Comparison of ENCODE assay signal across 19 cellular contexts in genomic region chr17:80154166-80154565, GRCh38. TPM values are rescaled to one million over a fixed set of nuclear protein-coding genes. Genes with fewer than 3 reads are reported as not detected.
"Had no signal": no experiment of that assay in that cellular context is flagged by ENCODE, and none has a peak within 500 bp of the region (broad histone marks: within the 10 kb centered on the region; RNA-seq: fewer than 3 reads in every experiment).

No MANE protein-coding gene starts in this region.

- DNase-seq: effector CD4-positive, alpha-beta T cell; foreskin melanocyte; head of caudate nucleus; hippocampal formation; kidney; left cardiac atrium; left ventricle myocardium inferior; lower lobe of right lung; natural killer cell; nucleus accumbens; ovary; small intestine; stimulated activated CD4-positive, alpha-beta T cell treated with anti-CD3 and anti-CD28 coated beads, Interleukin-12 subunit alpha, Interleukin-12 subunit beta, amount 100 ng/mL, for 4 hours; stimulated activated naive CD4-positive, alpha-beta T cell treated with Interleukin-2 at 50 U/mL for 16 hours; trophoblast cell had no signal

- H3K36me3 ChIP-seq: left ventricle myocardium inferior, lower lobe of right lung, ovary, right atrium auricular region had no signal

- H3K4me3 Mint-ChIP-seq: memory B cell, mesothelial cell of epicardium, natural killer cell had no signal

- H3K4me1 ChIP-seq: left ventricle myocardium inferior, right atrium auricular region had no signal

- H3K27ac Mint-ChIP-seq: memory B cell, mesothelial cell of epicardium, natural killer cell had no signal

- H3K4me3 ChIP-seq: coronary artery, left ventricle myocardium inferior, lower lobe of right lung, ovary, right atrium auricular region had no signal

- H3K9me3 ChIP-seq: ovary, right atrium auricular region had no signal

- H3K27ac ChIP-seq: coronary artery, left ventricle myocardium inferior, lower lobe of right lung, ovary, right atrium auricular region had no signal

- H3K36me3 Mint-ChIP-seq: memory B cell had no signal

- H3K27me3 ChIP-seq: ovary, right atrium auricular region had no signal

- H3K27me3 Mint-ChIP-seq: memory B cell had no signal

- ATAC-seq: left cardiac atrium, lower lobe of right lung, natural killer cell had no signal

RNA-seq across cellular contexts. Expression of gene CARD14, which starts 15.7 kb away (rescaled TPM):
- total RNA-seq: left cardiac atrium, right atrium auricular region had no signal
